ENCODE assay signal across 1 cellular context in genomic region chr10:43219848-43220247, GRCh38.
TF ChIP-seq lines count a peak whose summit lies in the region.

No MANE protein-coding gene starts in this region.

TF ChIP-seq in SK-N-SH treated with all-trans-retinoic acid at 6 μM for 48 hours, 23 proteins besides CTCF, POLR2A, EP300 and RAD21:
- TF ChIP-seq CSRNP3 (CRISPR knock-in tag; IDR thresholded peaks at IDR 0.05) = no peak
- TF ChIP-seq PPARA (CRISPR knock-in tag; IDR thresholded peaks at IDR 0.05; ENCODE audit: borderline replicate concordance) = no peak
- TF ChIP-seq ZC3H10 (CRISPR knock-in tag; IDR thresholded peaks at IDR 0.05) = no peak
- TF ChIP-seq GLIS3 (CRISPR knock-in tag; IDR thresholded peaks at IDR 0.05) = no peak
- no peak for TF ChIP-seq SNAI2 (CRISPR knock-in tag; IDR thresholded peaks at IDR 0.05)
- no peak for TF ChIP-seq CSDC2 (CRISPR knock-in tag; IDR thresholded peaks at IDR 0.05)
- TF ChIP-seq PATZ1 (CRISPR knock-in tag; IDR thresholded peaks at IDR 0.05; ENCODE audit: borderline replicate concordance) = no peak
